ENCODE assay signal across 1 cellular context in genomic region chr16:89544713-89545043, GRCh38.
TF ChIP-seq lines count a peak whose summit lies in the region.

No MANE protein-coding gene starts in this region.

TF ChIP-seq in HepG2, 621 proteins besides CTCF, POLR2A, EP300 and RAD21:
- TF ChIP-seq ZFP41 (CRISPR knock-in tag; IDR thresholded peaks at IDR 0.05; ENCODE audit: borderline replicate concordance), result peak; percentile 76; the same call in 1 of the 2 replicates
- TF ChIP-seq, protein P1, sequence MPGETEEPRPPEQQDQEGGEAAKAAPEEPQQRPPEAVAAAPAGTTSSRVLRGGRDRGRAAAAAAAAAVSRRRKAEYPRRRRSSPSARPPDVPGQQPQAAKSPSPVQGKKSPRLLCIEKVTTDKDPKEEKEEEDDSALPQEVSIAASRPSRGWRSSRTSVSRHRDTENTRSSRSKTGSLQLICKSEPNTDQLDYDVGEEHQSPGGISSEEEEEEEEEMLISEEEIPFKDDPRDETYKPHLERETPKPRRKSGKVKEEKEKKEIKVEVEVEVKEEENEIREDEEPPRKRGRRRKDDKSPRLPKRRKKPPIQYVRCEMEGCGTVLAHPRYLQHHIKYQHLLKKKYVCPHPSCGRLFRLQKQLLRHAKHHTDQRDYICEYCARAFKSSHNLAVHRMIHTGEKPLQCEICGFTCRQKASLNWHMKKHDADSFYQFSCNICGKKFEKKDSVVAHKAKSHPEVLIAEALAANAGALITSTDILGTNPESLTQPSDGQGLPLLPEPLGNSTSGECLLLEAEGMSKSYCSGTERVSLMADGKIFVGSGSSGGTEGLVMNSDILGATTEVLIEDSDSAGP (CRISPR knock-in tag; IDR thresholded peaks at IDR 0.05; ENCODE audit: borderline replicate concordance), result peak; percentile 14; the same call in 1 of the 2 replicates
- peak; percentile 18 for TF ChIP-seq JARID2 (CRISPR knock-in tag; IDR thresholded peaks at IDR 0.05; ENCODE audit: insufficient replicate concordance)
- TF ChIP-seq ZKSCAN8 (CRISPR knock-in tag; IDR thresholded peaks at IDR 0.05; ENCODE audit: borderline replicate concordance), result no peak
- no peak for TF ChIP-seq ARNTL (CRISPR knock-in tag; IDR thresholded peaks at IDR 0.05)
- 0 out of 2 replicates have a peak, but pooled peaks have one; percentile 37 for TF ChIP-seq SMAD1 (CRISPR knock-in tag; IDR thresholded peaks at IDR 0.05; ENCODE audit: borderline replicate concordance, low read depth)
- TF ChIP-seq ZHX1 (CRISPR knock-in tag; IDR thresholded peaks at IDR 0.05; ENCODE audit: low read depth), result peak; percentile 50; the same call in 1 of the 2 replicates
- no peak for TF ChIP-seq CEBPG (CRISPR knock-in tag; IDR thresholded peaks at IDR 0.05)
- peak; percentile 47; the same call in 1 of the 2 replicates for TF ChIP-seq ZNF274 (CRISPR knock-in tag; IDR thresholded peaks at IDR 0.05)
- peak; percentile 40 for TF ChIP-seq SRSF1 (optimal IDR thresholded peaks at IDR 0.05; ENCODE audit: low read depth, low read length)
- TF ChIP-seq SALL1 (CRISPR knock-in tag; IDR thresholded peaks at IDR 0.05), result peak; percentile 14; the same call in 1 of the 2 replicates
- TF ChIP-seq KLF16 (CRISPR knock-in tag; IDR thresholded peaks at IDR 0.05), result 0 out of 4 replicates have a peak, but pooled peaks of 1 of the 2 experiments have one; percentile 40
- peak; percentile 84; the same call in 1 of the 2 replicates for TF ChIP-seq NFE2L1 (CRISPR knock-in tag; IDR thresholded peaks at IDR 0.05; ENCODE audit: borderline replicate concordance)
- 0 out of 2 replicates have a peak, but pooled peaks have one; percentile 16 for TF ChIP-seq EED (CRISPR knock-in tag; IDR thresholded peaks at IDR 0.05)
- 0 out of 2 replicates have a peak, but pooled peaks have one; percentile 50 for TF ChIP-seq ZNF713 (CRISPR knock-in tag; IDR thresholded peaks at IDR 0.05)
- 0 out of 2 replicates have a peak, but pooled peaks have one; percentile 2 for TF ChIP-seq ZKSCAN5 (CRISPR knock-in tag; IDR thresholded peaks at IDR 0.05)
- TF ChIP-seq ZNF703 (CRISPR knock-in tag; IDR thresholded peaks at IDR 0.05; ENCODE audit: borderline replicate concordance), result no peak
- peak; percentile 71; the same call in 1 of the 2 replicates for TF ChIP-seq ZNF225 (CRISPR knock-in tag; IDR thresholded peaks at IDR 0.05)
- TF ChIP-seq, protein P2, sequence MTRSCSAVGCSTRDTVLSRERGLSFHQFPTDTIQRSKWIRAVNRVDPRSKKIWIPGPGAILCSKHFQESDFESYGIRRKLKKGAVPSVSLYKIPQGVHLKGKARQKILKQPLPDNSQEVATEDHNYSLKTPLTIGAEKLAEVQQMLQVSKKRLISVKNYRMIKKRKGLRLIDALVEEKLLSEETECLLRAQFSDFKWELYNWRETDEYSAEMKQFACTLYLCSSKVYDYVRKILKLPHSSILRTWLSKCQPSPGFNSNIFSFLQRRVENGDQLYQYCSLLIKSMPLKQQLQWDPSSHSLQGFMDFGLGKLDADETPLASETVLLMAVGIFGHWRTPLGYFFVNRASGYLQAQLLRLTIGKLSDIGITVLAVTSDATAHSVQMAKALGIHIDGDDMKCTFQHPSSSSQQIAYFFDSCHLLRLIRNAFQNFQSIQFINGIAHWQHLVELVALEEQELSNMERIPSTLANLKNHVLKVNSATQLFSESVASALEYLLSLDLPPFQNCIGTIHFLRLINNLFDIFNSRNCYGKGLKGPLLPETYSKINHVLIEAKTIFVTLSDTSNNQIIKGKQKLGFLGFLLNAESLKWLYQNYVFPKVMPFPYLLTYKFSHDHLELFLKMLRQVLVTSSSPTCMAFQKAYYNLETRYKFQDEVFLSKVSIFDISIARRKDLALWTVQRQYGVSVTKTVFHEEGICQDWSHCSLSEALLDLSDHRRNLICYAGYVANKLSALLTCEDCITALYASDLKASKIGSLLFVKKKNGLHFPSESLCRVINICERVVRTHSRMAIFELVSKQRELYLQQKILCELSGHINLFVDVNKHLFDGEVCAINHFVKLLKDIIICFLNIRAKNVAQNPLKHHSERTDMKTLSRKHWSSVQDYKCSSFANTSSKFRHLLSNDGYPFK (CRISPR knock-in tag; IDR thresholded peaks at IDR 0.05; ENCODE audit: borderline replicate concordance), result peak; percentile 63
- TF ChIP-seq, protein P3, sequence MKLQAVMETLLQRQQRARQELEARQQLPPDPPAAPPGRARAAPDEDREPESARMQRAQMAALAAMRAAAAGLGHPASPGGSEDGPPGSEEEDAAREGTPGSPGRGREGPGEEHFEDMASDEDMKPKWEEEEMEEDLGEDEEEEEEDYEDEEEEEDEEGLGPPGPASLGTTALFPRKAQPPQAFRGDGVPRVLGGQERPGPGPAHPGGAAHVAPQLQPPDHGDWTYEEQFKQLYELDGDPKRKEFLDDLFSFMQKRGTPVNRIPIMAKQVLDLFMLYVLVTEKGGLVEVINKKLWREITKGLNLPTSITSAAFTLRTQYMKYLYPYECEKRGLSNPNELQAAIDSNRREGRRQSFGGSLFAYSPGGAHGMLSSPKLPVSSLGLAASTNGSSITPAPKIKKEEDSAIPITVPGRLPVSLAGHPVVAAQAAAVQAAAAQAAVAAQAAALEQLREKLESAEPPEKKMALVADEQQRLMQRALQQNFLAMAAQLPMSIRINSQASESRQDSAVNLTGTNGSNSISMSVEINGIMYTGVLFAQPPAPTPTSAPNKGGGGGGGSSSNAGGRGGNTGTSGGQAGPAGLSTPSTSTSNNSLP (IDR thresholded peaks at IDR 0.05; ENCODE audit: low read depth, low read length), result no peak
- TF ChIP-seq ZNF362 (CRISPR knock-in tag; IDR thresholded peaks at IDR 0.05; ENCODE audit: borderline replicate concordance), result 0 out of 2 replicates have a peak, but pooled peaks have one; percentile 0
- TF ChIP-seq BCL3 (CRISPR knock-in tag; IDR thresholded peaks at IDR 0.05), result peak; percentile 34; the same call in 1 of the 2 replicates
- peak; percentile 85 for TF ChIP-seq AGO2 (optimal IDR thresholded peaks at IDR 0.05; ENCODE audit: low read depth, low read length)
- TF ChIP-seq, protein P4, sequence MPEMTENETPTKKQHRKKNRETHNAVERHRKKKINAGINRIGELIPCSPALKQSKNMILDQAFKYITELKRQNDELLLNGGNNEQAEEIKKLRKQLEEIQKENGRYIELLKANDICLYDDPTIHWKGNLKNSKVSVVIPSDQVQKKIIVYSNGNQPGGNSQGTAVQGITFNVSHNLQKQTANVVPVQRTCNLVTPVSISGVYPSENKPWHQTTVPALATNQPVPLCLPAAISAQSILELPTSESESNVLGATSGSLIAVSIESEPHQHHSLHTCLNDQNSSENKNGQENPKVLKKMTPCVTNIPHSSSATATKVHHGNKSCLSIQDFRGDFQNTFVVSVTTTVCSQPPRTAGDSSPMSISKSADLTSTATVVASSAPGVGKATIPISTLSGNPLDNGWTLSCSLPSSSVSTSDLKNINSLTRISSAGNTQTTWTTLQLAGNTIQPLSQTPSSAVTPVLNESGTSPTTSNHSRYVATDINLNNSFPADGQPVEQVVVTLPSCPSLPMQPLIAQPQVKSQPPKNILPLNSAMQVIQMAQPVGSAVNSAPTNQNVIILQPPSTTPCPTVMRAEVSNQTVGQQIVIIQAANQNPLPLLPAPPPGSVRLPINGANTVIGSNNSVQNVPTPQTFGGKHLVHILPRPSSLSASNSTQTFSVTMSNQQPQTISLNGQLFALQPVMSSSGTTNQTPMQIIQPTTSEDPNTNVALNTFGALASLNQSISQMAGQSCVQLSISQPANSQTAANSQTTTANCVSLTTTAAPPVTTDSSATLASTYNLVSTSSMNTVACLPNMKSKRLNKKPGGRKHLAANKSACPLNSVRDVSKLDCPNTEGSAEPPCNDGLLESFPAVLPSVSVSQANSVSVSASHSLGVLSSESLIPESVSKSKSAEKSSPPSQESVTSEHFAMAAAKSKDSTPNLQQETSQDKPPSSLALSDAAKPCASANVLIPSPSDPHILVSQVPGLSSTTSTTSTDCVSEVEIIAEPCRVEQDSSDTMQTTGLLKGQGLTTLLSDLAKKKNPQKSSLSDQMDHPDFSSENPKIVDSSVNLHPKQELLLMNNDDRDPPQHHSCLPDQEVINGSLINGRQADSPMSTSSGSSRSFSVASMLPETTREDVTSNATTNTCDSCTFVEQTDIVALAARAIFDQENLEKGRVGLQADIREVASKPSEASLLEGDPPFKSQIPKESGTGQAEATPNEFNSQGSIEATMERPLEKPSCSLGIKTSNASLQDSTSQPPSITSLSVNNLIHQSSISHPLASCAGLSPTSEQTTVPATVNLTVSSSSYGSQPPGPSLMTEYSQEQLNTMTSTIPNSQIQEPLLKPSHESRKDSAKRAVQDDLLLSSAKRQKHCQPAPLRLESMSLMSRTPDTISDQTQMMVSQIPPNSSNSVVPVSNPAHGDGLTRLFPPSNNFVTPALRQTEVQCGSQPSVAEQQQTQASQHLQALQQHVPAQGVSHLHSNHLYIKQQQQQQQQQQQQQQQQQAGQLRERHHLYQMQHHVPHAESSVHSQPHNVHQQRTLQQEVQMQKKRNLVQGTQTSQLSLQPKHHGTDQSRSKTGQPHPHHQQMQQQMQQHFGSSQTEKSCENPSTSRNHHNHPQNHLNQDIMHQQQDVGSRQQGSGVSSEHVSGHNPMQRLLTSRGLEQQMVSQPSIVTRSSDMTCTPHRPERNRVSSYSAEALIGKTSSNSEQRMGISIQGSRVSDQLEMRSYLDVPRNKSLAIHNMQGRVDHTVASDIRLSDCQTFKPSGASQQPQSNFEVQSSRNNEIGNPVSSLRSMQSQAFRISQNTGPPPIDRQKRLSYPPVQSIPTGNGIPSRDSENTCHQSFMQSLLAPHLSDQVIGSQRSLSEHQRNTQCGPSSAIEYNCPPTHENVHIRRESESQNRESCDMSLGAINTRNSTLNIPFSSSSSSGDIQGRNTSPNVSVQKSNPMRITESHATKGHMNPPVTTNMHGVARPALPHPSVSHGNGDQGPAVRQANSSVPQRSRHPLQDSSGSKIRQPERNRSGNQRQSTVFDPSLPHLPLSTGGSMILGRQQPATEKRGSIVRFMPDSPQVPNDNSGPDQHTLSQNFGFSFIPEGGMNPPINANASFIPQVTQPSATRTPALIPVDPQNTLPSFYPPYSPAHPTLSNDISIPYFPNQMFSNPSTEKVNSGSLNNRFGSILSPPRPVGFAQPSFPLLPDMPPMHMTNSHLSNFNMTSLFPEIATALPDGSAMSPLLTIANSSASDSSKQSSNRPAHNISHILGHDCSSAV (CRISPR knock-in tag; IDR thresholded peaks at IDR 0.05; ENCODE audit: borderline replicate concordance), result no peak
- TF ChIP-seq ZSCAN25 (CRISPR knock-in tag; IDR thresholded peaks at IDR 0.05), result peak; percentile 12; the same call in 1 of the 2 replicates
- no peak for TF ChIP-seq GZF1 (CRISPR knock-in tag; IDR thresholded peaks at IDR 0.05)
- TF ChIP-seq HNRNPLL (IDR thresholded peaks at IDR 0.05; ENCODE audit: low read depth, low read length, poor library complexity, severe bottlenecking), result peak; percentile 48
- TF ChIP-seq SAP130 (CRISPR knock-in tag; IDR thresholded peaks at IDR 0.05; ENCODE audit: low read depth), result no peak
- TF ChIP-seq NCOA5 (CRISPR knock-in tag; IDR thresholded peaks at IDR 0.05), result no peak
- 0 out of 2 replicates have a peak, but pooled peaks have one; percentile 12 for TF ChIP-seq NRL (CRISPR knock-in tag; IDR thresholded peaks at IDR 0.05; ENCODE audit: borderline replicate concordance)
- TF ChIP-seq NFKB2 (CRISPR knock-in tag; IDR thresholded peaks at IDR 0.05; ENCODE audit: borderline replicate concordance), result peak; percentile 28; the same call in 1 of the 2 replicates
